32 cellular contexts compared by ENCODE assay signal in genomic region chr20:54502179-54502578, GRCh38. TPM values are rescaled to one million over a fixed set of nuclear protein-coding genes. Genes with fewer than 3 reads are reported as not detected.
"Had no signal": no experiment of that assay in that cellular context is flagged by ENCODE, and none has a peak within 500 bp of the region (broad histone marks: within the 10 kb centered on the region; RNA-seq: fewer than 3 reads in every experiment).

No MANE protein-coding gene starts in this region.

- H3K27ac Mint-ChIP-seq: activated CD4-positive, alpha-beta memory T cell treated with anti-CD3 and anti-CD28 coated beads for 36 hours; activated naive CD4-positive, alpha-beta T cell treated with anti-CD3 and anti-CD28 coated beads, Interleukin-2, amount 10 ng/mL, durations not matched to agents 7 days and 5 days; activated T-helper 1 cell treated with anti-CD3 and anti-CD28 coated beads, Interleukin-12 subunit alpha, Interleukin-12 subunit beta, Interleukin-2, Interleukin-4 antibody, amounts not matched to agents 30 ng/mL and 10 ng/mL and 1 ng/mL, durations not matched to agents 14 hours and 24 hours and 36 hours; effector memory CD8-positive, alpha-beta T cell; natural killer cell treated with Interleukin-12 subunit alpha and Interleukin-12 subunit beta and Interleukin-15 and Interleukin-18, amount 100 ng/mL, for 72 hours; stimulated activated memory B cell treated with anti-CD40 and anti-IgM and Interleukin-4, amounts not matched to agents 10 μg/mL and 1 μg/mL and 100 μg/mL, for 72 hours; stimulated activated naive CD8-positive, alpha-beta T cell treated with anti-CD3 and anti-CD28 coated beads, Interleukin-15, amount 100 ng/mL, for 72 hours; T-helper 17 cell; type B pancreatic cell had no signal

- H3K4me1 Mint-ChIP-seq: activated naive CD4-positive, alpha-beta T cell treated with anti-CD3 and anti-CD28 coated beads, Interleukin-2, amount 10 ng/mL, durations not matched to agents 7 days and 5 days; stimulated activated memory B cell treated with anti-CD40 and anti-IgM and Interleukin-4, amounts not matched to agents 10 μg/mL and 1 μg/mL and 100 μg/mL, for 72 hours; stimulated activated naive CD8-positive, alpha-beta T cell treated with anti-CD3 and anti-CD28 coated beads, Interleukin-15, amount 100 ng/mL, for 72 hours; T-helper 17 cell had no signal

- DNase-seq: activated CD4-positive, alpha-beta memory T cell treated with anti-CD3 and anti-CD28 coated beads for 36 hours; activated CD4-positive, alpha-beta T cell treated with anti-CD3 and anti-CD28 coated beads for 48 hours; activated CD8-positive, alpha-beta memory T cell treated with anti-CD3 and anti-CD28 coated beads, Interleukin-2, amount 50 U/mL, for 4 hours; activated effector memory CD4-positive, alpha-beta T cell treated with anti-CD3 and anti-CD28 coated beads, Interleukin-2, amount 50 U/mL, for 16 hours; activated naive CD4-positive, alpha-beta T cell treated with anti-CD3 and anti-CD28 coated beads, Interleukin-2, amount 10 ng/mL, durations not matched to agents 7 days and 5 days; activated T-cell treated with anti-CD3 and anti-CD28 coated beads, Interleukin-2, amount 50 U/mL, for 1 hour; amniotic stem cell; caudate nucleus; cortex of kidney; effector memory CD8-positive, alpha-beta T cell; erythroblast; heart left ventricle; kidney glomerular epithelial cell; left ventricle myocardium inferior; mucosa of descending colon; posterior cingulate gyrus; sigmoid colon; small intestine; stimulated activated CD4-positive, alpha-beta T cell treated with anti-CD3 and anti-CD28 coated beads, Interleukin-4, amount 100 ng/mL, for 4 hours; stimulated activated CD8-positive, alpha-beta memory T cell treated with anti-CD3 and anti-CD28 coated beads, Interleukin-4, amount 100 ng/mL, for 48 hours; stimulated activated naive CD8-positive, alpha-beta T cell treated with anti-CD3 and anti-CD28 coated beads, Interleukin-15, amount 100 ng/mL, for 72 hours; substantia nigra; T-helper 17 cell; T1000; uterus; WERI-Rb-1 had no signal

- H3K9me3 ChIP-seq: heart left ventricle, left ventricle myocardium inferior, mucosa of descending colon, sigmoid colon, uterus had no signal

- H3K4me3 Mint-ChIP-seq: activated CD4-positive, alpha-beta memory T cell treated with anti-CD3 and anti-CD28 coated beads for 36 hours; activated naive CD4-positive, alpha-beta T cell treated with anti-CD3 and anti-CD28 coated beads, Interleukin-2, amount 10 ng/mL, durations not matched to agents 7 days and 5 days; activated T-helper 1 cell treated with anti-CD3 and anti-CD28 coated beads, Interleukin-12 subunit alpha, Interleukin-12 subunit beta, Interleukin-2, Interleukin-4 antibody, amounts not matched to agents 30 ng/mL and 10 ng/mL and 1 ng/mL, durations not matched to agents 14 hours and 24 hours and 36 hours; effector memory CD8-positive, alpha-beta T cell; natural killer cell treated with Interleukin-12 subunit alpha and Interleukin-12 subunit beta and Interleukin-15 and Interleukin-18, amount 100 ng/mL, for 72 hours; stimulated activated memory B cell treated with anti-CD40 and anti-IgM and Interleukin-4, amounts not matched to agents 10 μg/mL and 1 μg/mL and 100 μg/mL, for 72 hours; stimulated activated naive CD8-positive, alpha-beta T cell treated with anti-CD3 and anti-CD28 coated beads, Interleukin-15, amount 100 ng/mL, for 72 hours; T-helper 17 cell; type B pancreatic cell had no signal

- H3K36me3 ChIP-seq: heart left ventricle, left ventricle myocardium inferior, sigmoid colon, uterus, WERI-Rb-1 had no signal

- H3K4me1 ChIP-seq: left ventricle myocardium inferior, sigmoid colon, uterus had no signal

- ATAC-seq: activated CD4-positive, CD25-positive, alpha-beta regulatory T cell treated with anti-CD3 and anti-CD28 coated beads, Interleukin-2, amount 50 U/mL, for 24 hours; effector memory CD8-positive, alpha-beta T cell; heart left ventricle; mucosa of descending colon; natural killer cell treated with Interleukin-12 subunit alpha and Interleukin-12 subunit beta and Interleukin-15 and Interleukin-18, amount 100 ng/mL, for 72 hours; stimulated activated memory B cell treated with anti-CD40 and anti-IgM and Interleukin-4, amounts not matched to agents 10 μg/mL and 1 μg/mL and 100 μg/mL, for 72 hours; stimulated activated naive CD8-positive, alpha-beta T cell treated with anti-CD3 and anti-CD28 coated beads, Interleukin-15, amount 100 ng/mL, for 72 hours; T-helper 17 cell had no signal

- H3K4me3 ChIP-seq: heart left ventricle, left ventricle myocardium inferior, lung, mucosa of descending colon, sigmoid colon, uterus had no signal

- H3K27me3 ChIP-seq: heart left ventricle, sigmoid colon, uterus had no signal

- H3K27ac ChIP-seq: heart left ventricle, left ventricle myocardium inferior, sigmoid colon, uterus, WERI-Rb-1 had no signal

- H3K27me3 Mint-ChIP-seq: activated CD4-positive, alpha-beta memory T cell treated with anti-CD3 and anti-CD28 coated beads for 36 hours; activated naive CD4-positive, alpha-beta T cell treated with anti-CD3 and anti-CD28 coated beads, Interleukin-2, amount 10 ng/mL, durations not matched to agents 7 days and 5 days; effector memory CD8-positive, alpha-beta T cell; stimulated activated naive CD8-positive, alpha-beta T cell treated with anti-CD3 and anti-CD28 coated beads, Interleukin-15, amount 100 ng/mL, for 72 hours; type B pancreatic cell had no signal

- H3K9me3 Mint-ChIP-seq: activated CD4-positive, alpha-beta memory T cell treated with anti-CD3 and anti-CD28 coated beads for 36 hours; stimulated activated naive CD8-positive, alpha-beta T cell treated with anti-CD3 and anti-CD28 coated beads, Interleukin-15, amount 100 ng/mL, for 72 hours; type B pancreatic cell had no signal

- H3K36me3 Mint-ChIP-seq: activated CD4-positive, alpha-beta memory T cell treated with anti-CD3 and anti-CD28 coated beads for 36 hours; activated naive CD4-positive, alpha-beta T cell treated with anti-CD3 and anti-CD28 coated beads, Interleukin-2, amount 10 ng/mL, durations not matched to agents 7 days and 5 days; natural killer cell treated with Interleukin-12 subunit alpha and Interleukin-12 subunit beta and Interleukin-15 and Interleukin-18, amount 100 ng/mL, for 72 hours; stimulated activated memory B cell treated with anti-CD40 and anti-IgM and Interleukin-4, amounts not matched to agents 10 μg/mL and 1 μg/mL and 100 μg/mL, for 72 hours had no signal

RNA-seq across cellular contexts. Expression of gene DOK5, which starts 26.8 kb away (rescaled TPM):
- total RNA-seq: T-helper 17 cell had no signal
